13 cellular contexts compared by ENCODE assay signal in the genomic region with DNA sequence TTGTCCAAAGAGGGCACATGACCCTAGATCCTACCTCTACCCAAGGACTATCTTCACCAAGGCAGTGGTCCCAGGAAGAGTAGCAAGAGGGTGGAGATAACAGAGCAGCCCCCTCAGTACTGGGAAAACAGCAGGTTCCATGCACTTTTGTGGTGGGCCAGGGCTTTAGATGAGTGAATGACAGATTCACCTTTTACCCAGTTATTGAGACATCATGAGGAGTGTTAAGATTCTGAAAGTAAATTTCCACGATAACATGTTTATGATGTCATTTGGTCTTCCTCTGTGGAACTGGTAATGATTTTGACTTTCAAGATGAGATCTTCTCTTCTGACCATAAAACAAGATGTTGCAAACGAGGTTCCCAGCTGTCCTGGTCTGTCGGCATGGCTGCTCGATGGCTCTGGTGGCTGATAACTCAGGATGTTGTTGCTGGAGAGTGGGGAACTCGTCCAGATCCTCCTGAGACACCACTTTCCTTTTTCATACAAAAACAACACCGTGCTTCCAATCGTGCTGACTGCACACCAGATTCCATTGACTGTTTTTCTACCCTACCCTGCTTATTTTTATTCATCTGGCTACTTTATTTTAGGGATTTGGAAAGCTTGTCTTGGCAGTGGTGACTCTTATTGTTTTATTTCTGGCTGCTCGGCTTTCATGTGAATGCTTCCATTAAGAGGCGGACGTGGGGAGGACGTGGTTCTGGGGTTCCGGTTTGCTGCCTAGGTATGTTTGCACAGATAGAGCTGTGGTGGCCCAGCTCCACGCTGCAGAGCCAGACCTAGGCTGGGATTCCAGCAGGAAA.
A peak's percentile ranks its signal among the peaks of the same experiment; 100 is the strongest.
DNase-seq lines count a peak whose midpoint lies in the region; ATAC-seq, FAIRE-seq and TF ChIP-seq lines count a peak whose summit lies in the region.
"Had no signal": no experiment of that assay in that cellular context is flagged by ENCODE, and none has a peak within 500 bp of the region (broad histone marks: within the 10 kb centered on the region; RNA-seq: fewer than 3 reads in every experiment).

No MANE protein-coding gene starts in this region.

- peak overlapping the region; percentile 61 for H3K4me2 ChIP-seq in endothelial cell of umbilical vein (ENCODE audit: insufficient read depth, low read length)

- H3K4me3 Mint-ChIP-seq in activated naive CD8-positive, alpha-beta T cell = peak overlapping the region; percentile 30
- no peak overlapping the region for H3K4me3 Mint-ChIP-seq in activated naive CD8-positive, alpha-beta T cell treated with anti-CD3 and anti-CD28 coated beads for 36 hours
- H3K4me3 Mint-ChIP-seq in naive B cell = peak overlapping the region in 6 of 8 donors; percentile 30 to 81 (median 60)

- H3K27ac Mint-ChIP-seq in activated naive CD8-positive, alpha-beta T cell = no peak overlapping the region
- H3K27ac Mint-ChIP-seq in activated naive CD8-positive, alpha-beta T cell treated with anti-CD3 and anti-CD28 coated beads for 36 hours = no peak overlapping the region
- H3K27ac Mint-ChIP-seq in naive B cell = peak overlapping the region; percentile 6 to 93 (median 60)

- CTCF ChIA-PET in endothelial cell of umbilical vein (lab: Charles Lee) = interaction anchor here (0.7 to 1.9 kb wide), 10 partner anchors 8 to 89 kb away, joined by 3 to 5 read pairs (median 3); a partner anchor contains a TSS

- peaks cover 22% of the 10 kb centered on the region for H3K4me1 ChIP-seq in endothelial cell of umbilical vein (ENCODE audit: control insufficient read depth, extremely low read depth, insufficient read depth, low read length)
- peaks cover 0 to 7% of the 10 kb centered on the region in 2 donors for H3K4me1 ChIP-seq in uterus

- H4K20me1 ChIP-seq in endothelial cell of umbilical vein (replicated peaks; ENCODE audit: control insufficient read depth, extremely low read depth, insufficient read depth, low read length) = peaks cover 2% of the 10 kb centered on the region

- H3K9me3 ChIP-seq in endothelial cell of umbilical vein (replicated peaks; ENCODE audit: control insufficient read depth, insufficient read depth, low read length) (no peaks in the 10 kb centered on the region), uterus (no peaks in the 10 kb centered on the region)

- TF ChIP-seq POLR2A in endothelial cell of umbilical vein (IDR thresholded peaks at IDR 0.05; ENCODE audit: low read depth, low read length) (no peak), uterus (IDR thresholded peaks at IDR 0.05) (no peak)

- no TSS peak for BruUV-seq in endothelial cell of umbilical vein (replicated peaks; lab: Mats Ljungman, UMichigan)

- no peaks in the 10 kb centered on the region for H3K9me3 Mint-ChIP-seq in activated naive CD8-positive, alpha-beta T cell (ENCODE audit: low read depth)
- H3K9me3 Mint-ChIP-seq in activated naive CD8-positive, alpha-beta T cell treated with anti-CD3 and anti-CD28 coated beads for 36 hours = no peaks in the 10 kb centered on the region
- H3K9me3 Mint-ChIP-seq in naive B cell = no peaks in the 10 kb centered on the region

- peaks cover 54% of the 10 kb centered on the region for H3K4me1 Mint-ChIP-seq in activated naive CD8-positive, alpha-beta T cell (ENCODE audit: low read depth)
- peaks cover 37% of the 10 kb centered on the region for H3K4me1 Mint-ChIP-seq in activated naive CD8-positive, alpha-beta T cell treated with anti-CD3 and anti-CD28 coated beads for 36 hours
- H3K4me1 Mint-ChIP-seq in naive B cell = peaks cover 57 to 77% (median 72%) of the 10 kb centered on the region in 3 donors

- peak overlapping the region; percentile 8 for H3K9ac ChIP-seq in endothelial cell of umbilical vein (replicated peaks; ENCODE audit: extremely low read depth, insufficient read depth, low read length)

- POLR2A ChIA-PET in endothelial cell of umbilical vein (lab: Charles Lee) = interaction anchor here (0.7 kb wide), 1 partner anchor 83 kb away, joined by 4 read pairs; no protein-coding TSS in a partner anchor

- H3K27me3 Mint-ChIP-seq in activated naive CD8-positive, alpha-beta T cell = no peaks in the 10 kb centered on the region
- no peaks in the 10 kb centered on the region for H3K27me3 Mint-ChIP-seq in activated naive CD8-positive, alpha-beta T cell treated with anti-CD3 and anti-CD28 coated beads for 36 hours
- H3K27me3 Mint-ChIP-seq in naive B cell = no peaks in the 10 kb centered on the region

- H3K79me2 ChIP-seq in endothelial cell of umbilical vein (ENCODE audit: control insufficient read depth, insufficient read depth, low read length) = peaks cover 19% of the 10 kb centered on the region

- dilution Hi-C loops in endothelial cell of umbilical vein (cut with MboI; ENCODE audit: extremely low pct_ligation_motif_present, low sequenced_read_pairs) = no loop called here

- H3K27ac ChIP-seq in endothelial cell of umbilical vein (ENCODE audit: insufficient read depth, low read depth, low read length) (peak overlapping the region; percentile 49), uterus (peak overlapping the region; percentile 72 to 75)

- H2AFZ ChIP-seq in endothelial cell of umbilical vein (ENCODE audit: low read depth, low read length) = peak overlapping the region; percentile 23

- intact Hi-C loops in endothelial cell of umbilical vein (cut with micrococcal nuclease) (no loop called here), uterus (cut with DNase I; ENCODE audit: low total_unique reads) (no loop called here)

- no peak for ATAC-seq in naive B cell (ENCODE audit: low read depth in 2 of 2)
- ATAC-seq in GM21717 (IDR thresholded peaks at IDR 0.05; ENCODE audit: unreplicated experiment) = no peak

- H3K36me3 Mint-ChIP-seq in activated naive CD8-positive, alpha-beta T cell = peaks cover 10% of the 10 kb centered on the region
- peaks cover 3% of the 10 kb centered on the region for H3K36me3 Mint-ChIP-seq in activated naive CD8-positive, alpha-beta T cell treated with anti-CD3 and anti-CD28 coated beads for 36 hours
- peaks cover 0 to 12% of the 10 kb centered on the region in 2 donors for H3K36me3 Mint-ChIP-seq in naive B cell

- H3K9me1 ChIP-seq in endothelial cell of umbilical vein (replicated peaks; ENCODE audit: control insufficient read depth, extremely low read depth, insufficient read depth, low read length) = no peaks in the 10 kb centered on the region

- FAIRE-seq in endothelial cell of umbilical vein (lab: Jason Lieb, UNC) = peak; percentile 90
- FAIRE-seq: HTR-8/SVneo had no signal

- DNase-seq in activated naive CD8-positive, alpha-beta T cell treated with anti-CD3 and anti-CD28 coated beads for 36 hours = no peak
- DNase-seq in endothelial cell of umbilical vein (ENCODE audit: low read depth, low spot score) (peak; percentile 89), naive B cell (no peak), uterus (peak in 1 of 2 donors; percentile 46), NCI-H1417 (lab: John Stamatoyannopoulos, UW) (no peak), foreskin fibroblast (no peak)
- DNase-seq: activated effector memory CD4-positive, alpha-beta T cell treated with anti-CD3 and anti-CD28 coated beads, Interleukin-2, amount 50 U/mL, for 16 hours; AML-193; NCI-H524; T-helper 9 cell had no signal

- H3K27me3 ChIP-seq in endothelial cell of umbilical vein (ENCODE audit: control insufficient read depth in 2 of 2, insufficient read depth in 2 of 2, low read length in 2 of 2) = no peaks in the 10 kb centered on the region
- no peaks in the 10 kb centered on the region for H3K27me3 ChIP-seq in uterus

- peak overlapping the region in 1 of 3 experiments; percentile 40 for H3K4me3 ChIP-seq in endothelial cell of umbilical vein (replicated peaks in 1 of 3; ENCODE audit: insufficient read depth in 1 of 3, low read depth in 1 of 3, low read length in 3 of 3)
- H3K4me3 ChIP-seq in uterus = peak overlapping the region in 1 of 2 donors; percentile 2
- no peak overlapping the region for H3K4me3 ChIP-seq in foreskin fibroblast (ENCODE audit: low read depth in 1 of 2, low read length in 2 of 2)

- no peaks in the 10 kb centered on the region for H3K36me3 ChIP-seq in endothelial cell of umbilical vein (ENCODE audit: control insufficient read depth in 2 of 2, extremely low read depth in 1 of 2, insufficient read depth in 2 of 2, low read length in 2 of 2)
- H3K36me3 ChIP-seq in uterus = no peaks in the 10 kb centered on the region

- TF ChIP-seq CTCF in endothelial cell of umbilical vein (IDR thresholded peaks at IDR 0.05; ENCODE audit: extremely low read depth in 1 of 2, insufficient read depth in 1 of 2, low read depth in 1 of 2, low read length in 2 of 2) (no peak), uterus (IDR thresholded peaks at IDR 0.05) (no peak), foreskin fibroblast (IDR thresholded peaks at IDR 0.05; ENCODE audit: low read depth, low read length) (no peak)

TF ChIP-seq in endothelial cell of umbilical vein, 7 proteins besides CTCF, POLR2A, EP300 and RAD21:
- TF ChIP-seq GATA2 (IDR thresholded peaks at IDR 0.05; ENCODE audit: insufficient read depth, insufficient read length, low read depth, low read length) = no peak
- TF ChIP-seq POLR2AphosphoS5 (IDR thresholded peaks at IDR 0.05; ENCODE audit: insufficient read depth, low read depth, low read length) = no peak
- TF ChIP-seq EZH2 (IDR thresholded peaks at IDR 0.05; ENCODE audit: borderline replicate concordance, low read depth, low read length, severe bottlenecking) = no peak
- TF ChIP-seq, protein P1, sequence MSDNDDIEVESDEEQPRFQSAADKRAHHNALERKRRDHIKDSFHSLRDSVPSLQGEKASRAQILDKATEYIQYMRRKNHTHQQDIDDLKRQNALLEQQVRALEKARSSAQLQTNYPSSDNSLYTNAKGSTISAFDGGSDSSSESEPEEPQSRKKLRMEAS (IDR thresholded peaks at IDR 0.05; ENCODE audit: insufficient read depth, insufficient read length) = no peak
- no peak for TF ChIP-seq FOS (IDR thresholded peaks at IDR 0.05; ENCODE audit: borderline replicate concordance, insufficient read depth, low read length)
- TF ChIP-seq JUN (IDR thresholded peaks at IDR 0.05; ENCODE audit: borderline replicate concordance, insufficient read depth, insufficient read length, low read depth) = no peak
- TF ChIP-seq MYC (IDR thresholded peaks at IDR 0.05; ENCODE audit: low read depth, low read length) = no peak

Comparison
In these comparisons a context has a peak if more than half of its experiments do, and no peak if none do; other contexts are left out.
1. H3K27ac Mint-ChIP-seq: peak in naive B cell (6 of 6); none in activated naive CD8-positive, alpha-beta T cell (single experiment) and activated naive CD8-positive, alpha-beta T cell treated with anti-CD3 and anti-CD28 coated beads for 36 hours (single experiment).